9 cellular contexts compared by ENCODE assay signal in genomic region chr14:55180434-55180833, GRCh38. TPM values are rescaled to one million over a fixed set of nuclear protein-coding genes. Genes with fewer than 3 reads are reported as not detected.
A peak's percentile ranks its signal among the peaks of the same experiment; 100 is the strongest.
DNase-seq lines count a peak whose midpoint lies in the region; ATAC-seq lines count a peak whose summit lies in the region.
"Had no signal": no experiment of that assay in that cellular context is flagged by ENCODE, and none has a peak within 500 bp of the region (broad histone marks: within the 10 kb centered on the region; RNA-seq: fewer than 3 reads in every experiment).

No MANE protein-coding gene starts in this region.

- H3K36me3 Mint-ChIP-seq in stimulated activated naive B cell treated with anti-CD40 and anti-IgM and Interleukin-4, amounts not matched to agents 10 μg/mL and 1 μg/mL and 100 μg/mL, for 72 hours, result no peaks in the 10 kb centered on the region
- H3K36me3 Mint-ChIP-seq in natural killer cell treated with Interleukin-12 subunit alpha and Interleukin-12 subunit beta and Interleukin-15 and Interleukin-18, amount 100 ng/mL, for 72 hours, result peaks cover 6% of the 10 kb centered on the region

- H3K27me3 ChIP-seq in GM23248 (replicated peaks; ENCODE audit: insufficient read depth), result no peaks in the 10 kb centered on the region

- H3K9me3 Mint-ChIP-seq in stimulated activated naive B cell treated with anti-CD40 and anti-IgM and Interleukin-4, amounts not matched to agents 10 μg/mL and 1 μg/mL and 100 μg/mL, for 72 hours, result no peaks in the 10 kb centered on the region
- no peaks in the 10 kb centered on the region for H3K9me3 Mint-ChIP-seq in natural killer cell treated with Interleukin-12 subunit alpha and Interleukin-12 subunit beta and Interleukin-15 and Interleukin-18, amount 100 ng/mL, for 72 hours

- 0 out of 2 replicates have a peak, but pooled peaks cover 4% of the 10 kb centered on the region for H3K36me3 ChIP-seq in GM23248 (ENCODE audit: low read depth)

- WGBS in GM23248 (ENCODE audit: low coverage in 1 of 2, low lambda C conversion rate in 2 of 2, missing lambda C conversion rate in 2 of 2), 2 experiments, result 86 to 90% methylated on average over 4 of the region's 4 CpGs

- H2AFZ ChIP-seq in GM23248, result 0 out of 2 replicates have a peak overlapping the region, but pooled peaks have one; percentile 22

- no peak overlapping the region for H3K27ac ChIP-seq in GM23248
- H3K27ac ChIP-seq: VCaP had no signal

- H3K79me2 ChIP-seq in GM23248 (ENCODE audit: insufficient read depth), result peaks cover 7% of the 10 kb centered on the region

- no peaks in the 10 kb centered on the region for H3K27me3 Mint-ChIP-seq in stimulated activated naive B cell treated with anti-CD40 and anti-IgM and Interleukin-4, amounts not matched to agents 10 μg/mL and 1 μg/mL and 100 μg/mL, for 72 hours
- no peaks in the 10 kb centered on the region for H3K27me3 Mint-ChIP-seq in natural killer cell treated with Interleukin-12 subunit alpha and Interleukin-12 subunit beta and Interleukin-15 and Interleukin-18, amount 100 ng/mL, for 72 hours

- H3K27ac Mint-ChIP-seq in stimulated activated naive B cell treated with anti-CD40 and anti-IgM and Interleukin-4, amounts not matched to agents 10 μg/mL and 1 μg/mL and 100 μg/mL, for 72 hours, result no peak overlapping the region
- H3K27ac Mint-ChIP-seq in natural killer cell treated with Interleukin-12 subunit alpha and Interleukin-12 subunit beta and Interleukin-15 and Interleukin-18, amount 100 ng/mL, for 72 hours, result no peak overlapping the region

- peaks cover 4 to 7% of the 10 kb centered on the region in 2 donors for H3K4me1 Mint-ChIP-seq in stimulated activated naive B cell treated with anti-CD40 and anti-IgM and Interleukin-4, amounts not matched to agents 10 μg/mL and 1 μg/mL and 100 μg/mL, for 72 hours
- H3K4me1 Mint-ChIP-seq in natural killer cell treated with Interleukin-12 subunit alpha and Interleukin-12 subunit beta and Interleukin-15 and Interleukin-18, amount 100 ng/mL, for 72 hours (ENCODE audit: low read depth in 2 of 2), result no peaks in the 10 kb centered on the region

- H3K4me3 Mint-ChIP-seq in stimulated activated naive B cell treated with anti-CD40 and anti-IgM and Interleukin-4, amounts not matched to agents 10 μg/mL and 1 μg/mL and 100 μg/mL, for 72 hours, result no peak overlapping the region
- H3K4me3 Mint-ChIP-seq in natural killer cell treated with Interleukin-12 subunit alpha and Interleukin-12 subunit beta and Interleukin-15 and Interleukin-18, amount 100 ng/mL, for 72 hours, result no peak overlapping the region

- H3K9me2 ChIP-seq in GM23248 (ENCODE audit: insufficient read depth), result no peaks in the 10 kb centered on the region

- peak; percentile 91 for ATAC-seq in GM18907 (IDR thresholded peaks at IDR 0.05; ENCODE audit: unreplicated experiment)
- ATAC-seq in stimulated activated naive B cell treated with anti-CD40 and anti-IgM and Interleukin-4, amounts not matched to agents 10 μg/mL and 1 μg/mL and 100 μg/mL, for 72 hours (replicated peaks), result peak; percentile 51 to 69
- no peak for ATAC-seq in natural killer cell treated with Interleukin-12 subunit alpha and Interleukin-12 subunit beta and Interleukin-15 and Interleukin-18, amount 100 ng/mL, for 72 hours
- ATAC-seq: K562 had no signal

- no peak overlapping the region for H3K4me3 ChIP-seq in GM23248
- H3K4me3 ChIP-seq: K562 had no signal

- no peaks in the 10 kb centered on the region for H3F3A ChIP-seq in GM23248 (ENCODE audit: insufficient read depth)

- DNase-seq in GM23248 (no peak), LHCN-M2 (ENCODE audit: low read depth) (peak; percentile 49), posterior vena cava (ENCODE audit: low spot score) (no peak)
- no peak for DNase-seq in stimulated activated naive B cell treated with anti-CD40 and anti-IgM and Interleukin-4, amounts not matched to agents 10 μg/mL and 1 μg/mL and 100 μg/mL, for 72 hours
- DNase-seq in natural killer cell treated with Interleukin-12 subunit alpha and Interleukin-12 subunit beta and Interleukin-15 and Interleukin-18, amount 100 ng/mL, for 72 hours (ENCODE audit: low spot score), result no peak
- DNase-seq in activated T-cell treated with anti-CD3 and anti-CD28 coated beads, Interleukin-2, amount 50 U/mL, for 1 hour, result no peak

- intact Hi-C loops in posterior vena cava (cut with DNase I), result no loop called here

- in situ Hi-C loops in GM23248 (cut with MboI), result no loop called here

- no peaks in the 10 kb centered on the region for H3K4me1 ChIP-seq in GM23248 (ENCODE audit: insufficient read depth)

- no peak overlapping the region for H3K9ac ChIP-seq in GM23248

- H3K9me3 ChIP-seq in GM23248 (ENCODE audit: low read depth), result no peaks in the 10 kb centered on the region

- no peaks in the 10 kb centered on the region for H4K20me1 ChIP-seq in GM23248 (ENCODE audit: insufficient read depth)

- H3K4me2 ChIP-seq in GM23248 (ENCODE audit: unreplicated experiment), result no peak overlapping the region

RNA-seq across cellular contexts. Expression of gene DLGAP5, which starts 11.0 kb away (rescaled TPM):
- total RNA-seq in GM23248 (2014; rRNA removed; shearing (Covaris generic)), result 11.0 and 13.5 TPM in 2 replicates
- 15.5 and 17.8 TPM in 2 replicates for polyA plus RNA-seq in GM23248 (2016; fragmentation: Nextera tagmentation; extraction: Ambion mirVana)
- total RNA-seq in LHCN-M2 (2014; rRNA removed) (91.2 and 97.3 TPM in 2 replicates), posterior vena cava (under 1 TPM; 0.10 to 0.69 TPM)
- polyA plus RNA-seq in LHCN-M2 (2012), result 16.9 TPM
- 10 to 100 TPM; 27.7 to 60.6 TPM for total RNA-seq in natural killer cell treated with Interleukin-12 subunit alpha and Interleukin-12 subunit beta and Interleukin-15 and Interleukin-18, amount 100 ng/mL, for 72 hours

RNA-seq across cellular contexts. Expression of gene LGALS3, which starts 51.4 kb away (rescaled TPM):
- total RNA-seq in GM23248 (2014; rRNA removed; shearing (Covaris generic)), result 297 and 363 TPM in 2 replicates
- polyA plus RNA-seq in GM23248 (2016; fragmentation: Nextera tagmentation; extraction: Ambion mirVana), result 541 and 553 TPM in 2 replicates
- total RNA-seq in LHCN-M2 (2014; rRNA removed), result 247 and 288 TPM in 2 replicates
- polyA plus RNA-seq in LHCN-M2 (2012), result 172 TPM
- 100 to 1,000 TPM; 161 to 224 TPM for total RNA-seq in natural killer cell treated with Interleukin-12 subunit alpha and Interleukin-12 subunit beta and Interleukin-15 and Interleukin-18, amount 100 ng/mL, for 72 hours
- 100 to 1,000 TPM; 148 to 189 TPM for total RNA-seq in posterior vena cava

Comparison
In these comparisons a context has a peak if more than half of its experiments do, and no peak if none do; other contexts are left out.
1. ATAC-seq: peak in GM18907 (single experiment) and stimulated activated naive B cell treated with anti-CD40 and anti-IgM and Interleukin-4, amounts not matched to agents 10 μg/mL and 1 μg/mL and 100 μg/mL, for 72 hours (2 of 2); none in natural killer cell treated with Interleukin-12 subunit alpha and Interleukin-12 subunit beta and Interleukin-15 and Interleukin-18, amount 100 ng/mL, for 72 hours (0 of 2).